ENCODE assay signal across 10 cellular contexts in the genomic region with DNA sequence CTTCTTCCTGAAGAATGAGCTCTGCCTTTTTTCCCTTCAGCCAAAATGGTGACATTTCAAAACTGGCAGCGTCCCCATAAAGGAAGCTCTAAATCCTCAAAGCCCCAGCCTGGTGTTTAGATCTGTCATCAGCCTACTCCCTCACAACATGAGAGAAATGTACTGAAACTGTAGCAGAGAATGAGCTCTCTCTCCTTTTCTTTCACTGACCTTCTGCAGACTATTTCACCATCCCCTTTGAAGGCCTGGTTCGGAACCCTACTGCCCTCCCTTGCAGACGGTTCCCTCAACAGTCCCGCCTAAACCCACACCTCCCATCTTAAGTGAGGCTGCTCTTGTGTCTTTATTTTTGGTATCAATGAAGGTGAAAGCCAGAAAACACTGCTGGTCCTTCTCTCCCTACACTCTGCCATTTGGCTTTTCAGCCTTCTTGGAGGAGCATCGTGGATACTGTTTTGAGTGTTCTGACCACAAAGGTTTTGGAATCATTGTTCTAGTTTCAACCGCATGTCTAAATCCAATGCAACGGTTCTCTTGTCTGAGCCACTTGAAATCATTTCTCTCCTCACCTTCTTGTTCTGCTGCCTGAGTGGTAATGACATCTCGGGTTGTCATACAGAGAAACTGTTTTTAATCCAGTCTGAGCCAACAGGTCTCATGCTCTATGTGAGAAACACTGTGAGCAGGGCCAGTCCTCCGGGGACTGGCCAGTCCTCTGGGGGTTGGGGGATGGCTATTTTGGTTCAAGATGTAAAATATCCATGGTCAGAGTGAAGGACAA. TPM values are rescaled to one million over a fixed set of nuclear protein-coding genes. Genes with fewer than 3 reads are reported as not detected.
DNase-seq lines count a peak whose midpoint lies in the region; ATAC-seq and TF ChIP-seq lines count a peak whose summit lies in the region.
"Had no signal": no experiment of that assay in that cellular context is flagged by ENCODE, and none has a peak within 500 bp of the region (broad histone marks: within the 10 kb centered on the region; RNA-seq: fewer than 3 reads in every experiment).

No MANE protein-coding gene starts in this region.

- DNase-seq in heart left ventricle (no peak), T1000 (lab: John Stamatoyannopoulos, UW) (no peak), HT-29 (ENCODE audit: low spot score) (no peak), caudate nucleus (lab: John Stamatoyannopoulos, UW) (no peak)
- DNase-seq: foreskin fibroblast had no signal

- no peak overlapping the region for H3K27ac ChIP-seq in heart left ventricle
- H3K27ac ChIP-seq in caudate nucleus (ENCODE audit: low read depth, low read length) = no peak overlapping the region
- H3K27ac ChIP-seq: thoracic aorta had no signal

- peak; percentile 56 for ATAC-seq in GM18517 (IDR thresholded peaks at IDR 0.05; ENCODE audit: unreplicated experiment)
- ATAC-seq in GM21529 (IDR thresholded peaks at IDR 0.05; ENCODE audit: unreplicated experiment) = peak; percentile 64
- ATAC-seq in HG03469 (IDR thresholded peaks at IDR 0.05; ENCODE audit: unreplicated experiment) = peak; percentile 37
- peak in 3 of 4 donors; percentile 38 to 55 (median 45) for ATAC-seq in heart left ventricle
- ATAC-seq in GM19324 (IDR thresholded peaks at IDR 0.05; ENCODE audit: low FRiP score, unreplicated experiment) = no peak

- H3K27me3 ChIP-seq in heart left ventricle = no peaks in the 10 kb centered on the region

- peaks cover 0 to 42% (median 0%) of the 10 kb centered on the region in 12 donors for H3K4me1 ChIP-seq in heart left ventricle

- no peak for TF ChIP-seq POLR2A in heart left ventricle (IDR thresholded peaks at IDR 0.05)

- intact Hi-C loops in heart left ventricle (cut with DNase I) = no loop called here

- no peaks in the 10 kb centered on the region for H3K36me3 ChIP-seq in heart left ventricle
- H3K36me3 ChIP-seq: thoracic aorta had no signal

- no peaks in the 10 kb centered on the region for H3K9me3 ChIP-seq in heart left ventricle
- H3K9me3 ChIP-seq: thoracic aorta had no signal

- TF ChIP-seq CTCF in heart left ventricle (IDR thresholded peaks at IDR 0.05) = no peak

- no peak overlapping the region for H3K4me3 ChIP-seq in heart left ventricle
- H3K4me3 ChIP-seq: thoracic aorta had no signal

- WGBS in heart left ventricle, 4 donors = 52 to 62% (median 58%) methylated on average over 9 of the region's 9 CpGs

RNA-seq across cellular contexts. Expression of a gene that starts 39.0 kb away (rescaled TPM):
- 1 to 10 TPM in 2 of 9 donors, under 1 TPM in 7; 0.09 to 7.3 (median 0.44) TPM for total RNA-seq in heart left ventricle
- polyA plus RNA-seq in heart left ventricle = under 1 TPM; 0.25 to 0.42 TPM
- not detected in 2 replicates for total RNA-seq in HT-29 (2014; rRNA removed; shearing (Covaris generic))

RNA-seq across cellular contexts. Expression of a gene that starts 46.2 kb away (rescaled TPM):
- total RNA-seq in heart left ventricle = 10 to 100 TPM; 27.3 to 62.7 (median 39.1) TPM
- 10 to 100 TPM; 23.2 TPM for polyA plus RNA-seq in heart left ventricle
- 14.8 and 14.9 TPM in 2 replicates for total RNA-seq in HT-29 (2014; rRNA removed; shearing (Covaris generic))

RNA-seq across cellular contexts. Expression of a gene that starts 53.6 kb away (rescaled TPM):
- not detected for total RNA-seq in heart left ventricle
- polyA plus RNA-seq in heart left ventricle = not detected
- total RNA-seq in HT-29 (2014; rRNA removed; shearing (Covaris generic)) = not detected in 2 replicates
- total RNA-seq: thoracic aorta had no signal
